ENCODE assay signal across 8 cellular contexts in the genomic region with DNA sequence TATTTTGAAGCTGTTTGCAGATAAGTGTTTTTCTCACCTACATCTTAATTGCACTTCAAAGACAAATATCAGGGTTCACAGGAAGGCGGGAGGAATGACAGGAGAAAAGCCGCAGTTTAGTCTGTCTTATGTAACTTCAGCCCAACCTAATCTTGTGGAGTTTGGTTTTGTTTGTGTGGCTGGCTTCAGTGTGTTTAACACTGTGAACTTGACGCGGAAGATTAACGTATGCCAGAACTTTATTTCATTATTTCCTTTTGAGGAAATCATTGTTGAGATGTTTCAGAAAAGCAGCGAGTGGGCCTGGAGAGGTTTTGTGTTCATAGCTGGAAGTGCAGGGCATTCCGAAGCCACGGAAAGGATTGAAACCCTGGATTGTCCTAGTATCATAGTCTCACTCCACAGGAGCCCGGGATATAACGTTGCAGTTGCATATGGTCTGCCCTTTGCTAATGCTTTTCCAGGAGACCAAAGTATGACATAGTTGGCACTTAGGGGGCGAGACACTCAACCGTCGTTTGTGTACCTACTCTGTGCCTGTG. TPM values are rescaled to one million over a fixed set of nuclear protein-coding genes. Genes with fewer than 3 reads are reported as not detected.
DNase-seq lines count a peak whose midpoint lies in the region; ATAC-seq and TF ChIP-seq lines count a peak whose summit lies in the region.

No MANE protein-coding gene starts in this region.

- H3K4me1 Mint-ChIP-seq in Calu3 (ENCODE audit: low read depth, unreplicated experiment), result peaks cover 52% of the 10 kb centered on the region

- intact Hi-C loops in Calu3 (cut with micrococcal nuclease; ENCODE audit: unreplicated experiment), result loop anchor here (5.0 kb wide), 1 partner anchor 67 kb away; no protein-coding TSS in a partner anchor

- H3K27ac Mint-ChIP-seq in Calu3 (ENCODE audit: unreplicated experiment), result peak overlapping the region; percentile 86

- ATAC-seq in upper lobe of left lung (ENCODE audit: low FRiP score in 2 of 2) (no peak), HG02870 (IDR thresholded peaks at IDR 0.05; ENCODE audit: unreplicated experiment) (no peak)

- TF ChIP-seq CTCF in Calu3 (IDR thresholded peaks at IDR 0.05; ENCODE audit: unreplicated experiment), result no peak
- TF ChIP-seq CTCF in Loucy (conservative IDR thresholded peaks at IDR 0.05; ENCODE audit: low read length), result no peak
- no peak for TF ChIP-seq CTCF in brain microvascular endothelial cell (IDR thresholded peaks at IDR 0.05; ENCODE audit: low read depth, low read length, missing control alignments)
- TF ChIP-seq CTCF in upper lobe of left lung (IDR thresholded peaks at IDR 0.05), result peak in 1 of 6 experiments; percentile 35

- peak overlapping the region; percentile 91 for H3K9ac ChIP-seq in Loucy (ENCODE audit: low read depth, low read length, poor library complexity, severe bottlenecking)

- BruUV-seq in Calu3 (replicated peaks; lab: Mats Ljungman, UMichigan), result TSS peak; percentile 51

- no peaks in the 10 kb centered on the region; the same call in 1 of the 2 replicates for H3K36me3 ChIP-seq in Loucy (ENCODE audit: insufficient read depth, low read length)
- no peaks in the 10 kb centered on the region for H3K36me3 ChIP-seq in brain microvascular endothelial cell (replicated peaks)
- H3K36me3 ChIP-seq in upper lobe of left lung, result no peaks in the 10 kb centered on the region

- H3K9me3 ChIP-seq in Loucy (ENCODE audit: insufficient read depth, low read depth, low read length), result no peaks in the 10 kb centered on the region
- no peaks in the 10 kb centered on the region for H3K9me3 ChIP-seq in upper lobe of left lung

- peak overlapping the region; percentile 81 for H3K4me3 ChIP-seq in Loucy (ENCODE audit: low read length, poor library complexity, severe bottlenecking)
- H3K4me3 ChIP-seq in brain microvascular endothelial cell (ENCODE audit: low read depth, low read length), result peak overlapping the region; percentile 74
- peak overlapping the region in 3 of 4 donors; percentile 89 to 97 (median 92) for H3K4me3 ChIP-seq in upper lobe of left lung

- peak overlapping the region; percentile 88 for H3K4me2 ChIP-seq in Loucy (ENCODE audit: low read depth, low read length, poor library complexity, severe bottlenecking)

- TF ChIP-seq POLR2A in upper lobe of left lung (IDR thresholded peaks at IDR 0.05), result no peak

- DNase-seq in Calu3 (peak; percentile 5), brain microvascular endothelial cell (no peak), lung microvascular endothelial cell (ENCODE audit: low read depth in 2 of 2) (peak; percentile 31 to 48), upper lobe of left lung (peak in 1 of 2 donors; percentile 26), Kasumi-1 (lab: John Stamatoyannopoulos, UW) (no peak), NCI-H1048 (lab: John Stamatoyannopoulos, UW) (no peak)

- 11 to 12% methylated on average over 12 to 13 of the region's 13 CpGs for WGBS in upper lobe of left lung, 2 donors

- 0 out of 2 replicates have a peak, but pooled peaks cover 3% of the 10 kb centered on the region for H3F3A ChIP-seq in Loucy (ENCODE audit: low read depth)

- H3K9me2 ChIP-seq in Loucy (replicated peaks; ENCODE audit: low read depth, low read length), result no peaks in the 10 kb centered on the region

- H3K27me3 Mint-ChIP-seq in Calu3 (ENCODE audit: unreplicated experiment), result no peaks in the 10 kb centered on the region

- in situ Hi-C loops in brain microvascular endothelial cell (cut with HindIII; ENCODE audit: low pct_ligation_motif_present, low sequenced_read_pairs), result no loop called here

- no peak overlapping the region for H2AFZ ChIP-seq in Loucy (ENCODE audit: low read length)

- H3K79me2 ChIP-seq in Loucy (ENCODE audit: insufficient read depth, low read length), result peaks cover 70% of the 10 kb centered on the region

- no peak for TF ChIP-seq EP300 in upper lobe of left lung (IDR thresholded peaks at IDR 0.05)

- H3K27me3 ChIP-seq in Loucy (ENCODE audit: insufficient read depth, low read length, poor library complexity, severe bottlenecking) (no peaks in the 10 kb centered on the region), brain microvascular endothelial cell (replicated peaks) (no peaks in the 10 kb centered on the region), upper lobe of left lung (no peaks in the 10 kb centered on the region)

- CTCF ChIA-PET in Calu3 (lab: Charles Lee), result interaction anchor here (0.5 kb wide), 1 partner anchor 646 kb away, joined by 6 read pairs; no protein-coding TSS in a partner anchor

- H3K36me3 Mint-ChIP-seq in Calu3 (ENCODE audit: insufficient read depth, unreplicated experiment), result peaks cover 26% of the 10 kb centered on the region

- peaks cover 77% of the 10 kb centered on the region for H4K20me1 ChIP-seq in Loucy (ENCODE audit: insufficient read depth, low read length, poor library complexity, severe bottlenecking)

- H3K9me3 Mint-ChIP-seq in Calu3 (ENCODE audit: low read depth, unreplicated experiment), result no peaks in the 10 kb centered on the region

- H3K4me3 Mint-ChIP-seq in Calu3 (ENCODE audit: low read depth, unreplicated experiment), result peak overlapping the region; percentile 96

- H3K4me1 ChIP-seq in Loucy (ENCODE audit: insufficient read depth, low read length, poor library complexity, severe bottlenecking) (peaks cover 58% of the 10 kb centered on the region), upper lobe of left lung (peaks cover 21 to 39% (median 29%) of the 10 kb centered on the region in 4 donors)

- no peak overlapping the region for H3K27ac ChIP-seq in brain microvascular endothelial cell
- H3K27ac ChIP-seq in upper lobe of left lung, result peak overlapping the region; percentile 92 to 99 (median 94)

RNA-seq across cellular contexts. Expression of a gene that starts 2.0 kb away (rescaled TPM):
- 14.7 and 19.5 TPM in 2 replicates for total RNA-seq in Calu3 (2022)
- 6.1 and 17.5 TPM in 2 replicates for total RNA-seq in lung microvascular endothelial cell
- 10 to 100 TPM in 4 of 6 donors, 1 to 10 TPM in 2; 9.0 to 21.6 (median 17.9) TPM for total RNA-seq in upper lobe of left lung

Comparison
In these comparisons a context has a peak if more than half of its experiments do, and no peak if none do; other contexts are left out.
1. DNase-seq: peak in Calu3 (single experiment) and lung microvascular endothelial cell (2 of 2); none in brain microvascular endothelial cell (single experiment), Kasumi-1 (0 of 2) and NCI-H1048 (single experiment).
2. Peak in every context shown above with its lines, with median percentiles within 50 percentile points of each other: H3K4me3 ChIP-seq.